Comparison of ENCODE assay signal across 21 cellular contexts in genomic region chr6:108844135-108844534, GRCh38.
"Had no signal": no experiment of that assay in that cellular context is flagged by ENCODE, and none has a peak within 500 bp of the region (broad histone marks: within the 10 kb centered on the region; RNA-seq: fewer than 3 reads in every experiment).

No MANE protein-coding gene starts in this region.

- H3K9me3 ChIP-seq: esophagus squamous epithelium, psoas muscle, spleen, tibial artery, upper lobe of left lung, uterus had no signal

- H3K4me3 ChIP-seq: esophagus squamous epithelium, hepatocyte, psoas muscle, spleen, tibial artery, upper lobe of left lung, uterus had no signal

- H3K27ac Mint-ChIP-seq: nephron; stimulated activated memory B cell treated with anti-CD40 and anti-IgM and Interleukin-4, amounts not matched to agents 10 μg/mL and 1 μg/mL and 100 μg/mL, for 72 hours; stimulated activated naive CD8-positive, alpha-beta T cell treated with anti-CD3 and anti-CD28 coated beads, Interleukin-15, Interleukin-2, amounts not matched to agents 100 ng/mL and 50 ng/mL, for 24 hours had no signal

- H3K4me2 ChIP-seq: hepatocyte had no signal

- H3K36me3 ChIP-seq: esophagus squamous epithelium, spleen, tibial artery, upper lobe of left lung, uterus had no signal

- H2AFZ ChIP-seq: hepatocyte had no signal

- H3K27ac ChIP-seq: esophagus squamous epithelium, foreskin keratinocyte, hepatocyte, psoas muscle, spleen, tibial artery, upper lobe of left lung, uterus had no signal

- DNase-seq: dermis blood vessel endothelial cell; esophagus squamous epithelium; foreskin keratinocyte; kidney; left colon; mesendoderm; naive B cell; psoas muscle; retina; spleen; stimulated activated CD4-positive, alpha-beta T cell treated with anti-CD3 and anti-CD28 coated beads, Interleukin-15, amount 100 ng/mL, for 24 hours; stimulated activated CD4-positive, alpha-beta T cell treated with anti-CD3 and anti-CD28 coated beads, Interleukin-1b, Interleukin-23, amount 100 ng/mL, for 48 hours; stimulated activated CD4-positive, alpha-beta T cell treated with anti-CD3 and anti-CD28 coated beads, Interleukin-4, amount 100 ng/mL, for 24 hours; tibial artery; upper lobe of left lung; uterus had no signal

- ATAC-seq: foreskin keratinocyte; left colon; psoas muscle; sciatic nerve; stimulated activated memory B cell treated with anti-CD40 and anti-IgM and Interleukin-4, amounts not matched to agents 10 μg/mL and 1 μg/mL and 100 μg/mL, for 72 hours had no signal

- H3K36me3 Mint-ChIP-seq: naive B cell; stimulated activated memory B cell treated with anti-CD40 and anti-IgM and Interleukin-4, amounts not matched to agents 10 μg/mL and 1 μg/mL and 100 μg/mL, for 72 hours had no signal

- H3K27me3 Mint-ChIP-seq: stimulated activated naive CD8-positive, alpha-beta T cell treated with anti-CD3 and anti-CD28 coated beads, Interleukin-15, Interleukin-2, amounts not matched to agents 100 ng/mL and 50 ng/mL, for 24 hours had no signal

- H3K9me3 Mint-ChIP-seq: naive B cell; nephron; stimulated activated memory B cell treated with anti-CD40 and anti-IgM and Interleukin-4, amounts not matched to agents 10 μg/mL and 1 μg/mL and 100 μg/mL, for 72 hours; stimulated activated naive CD8-positive, alpha-beta T cell treated with anti-CD3 and anti-CD28 coated beads, Interleukin-15, Interleukin-2, amounts not matched to agents 100 ng/mL and 50 ng/mL, for 24 hours had no signal

- H3K4me3 Mint-ChIP-seq: nephron; stimulated activated memory B cell treated with anti-CD40 and anti-IgM and Interleukin-4, amounts not matched to agents 10 μg/mL and 1 μg/mL and 100 μg/mL, for 72 hours; stimulated activated naive CD8-positive, alpha-beta T cell treated with anti-CD3 and anti-CD28 coated beads, Interleukin-15, Interleukin-2, amounts not matched to agents 100 ng/mL and 50 ng/mL, for 24 hours had no signal

- H3K4me1 ChIP-seq: foreskin keratinocyte, uterus had no signal

- H3K27me3 ChIP-seq: esophagus squamous epithelium, hepatocyte, spleen, tibial artery, upper lobe of left lung, uterus had no signal
